8 cellular contexts compared by ENCODE assay signal in genomic region chrX:48521353-48522243, GRCh38. TPM values are rescaled to one million over a fixed set of nuclear protein-coding genes. Genes with fewer than 3 reads are reported as not detected.
DNase-seq lines count a peak whose midpoint lies in the region; ATAC-seq and TF ChIP-seq lines count a peak whose summit lies in the region.

EBP (plus strand) TSS chrX:48521808; CDS start chrX:48523772, 1,964 bp downstream.

- H3K9ac ChIP-seq in mucosa of stomach (ENCODE audit: low read length): peak within 1 kb of the TSS; percentile 70

- H3K79me2 ChIP-seq in PC-9 (ENCODE audit: low read depth): 0 out of 2 replicates have a peak, but pooled peaks cover 8% of the 10 kb centered on the region

- no peaks in the 10 kb centered on the region for H4K20me1 ChIP-seq in PC-9 (ENCODE audit: insufficient read depth)

- H3K4me2 ChIP-seq in PC-9: peak within 1 kb of the TSS; percentile 68

- no peak within 1 kb of the TSS for H3K27ac ChIP-seq in PC-9

- H3K4me3 ChIP-seq in PC-9 (peak within 1 kb of the TSS; percentile 59), mucosa of stomach (ENCODE audit: low read length) (peak within 1 kb of the TSS; percentile 60)

- H2AFZ ChIP-seq in PC-9: no peak within 1 kb of the TSS

- intact Hi-C loops in PC-9 (cut with micrococcal nuclease; ENCODE audit: unreplicated experiment): loop anchor here (1.0 kb wide), 1 partner anchor 34 kb away; no protein-coding TSS in a partner anchor

- H3K36me3 ChIP-seq in PC-9 (ENCODE audit: low read depth) (no peaks in the 10 kb centered on the region), mucosa of stomach (ENCODE audit: control insufficient read depth, insufficient read depth, low read length) (no peaks in the 10 kb centered on the region)

- CTCF ChIA-PET in PC-9 (lab: Charles Lee): no interaction called here

- H3K9me2 ChIP-seq in PC-9 (ENCODE audit: insufficient read depth): no peaks in the 10 kb centered on the region

- H3F3A ChIP-seq in PC-9 (ENCODE audit: insufficient read depth, low read depth): no peaks in the 10 kb centered on the region

- H3K4me1 ChIP-seq in PC-9 (replicated peaks; ENCODE audit: insufficient read depth): no peaks in the 10 kb centered on the region
- H3K4me1 ChIP-seq in mucosa of stomach (ENCODE audit: control insufficient read depth, insufficient read depth, low read length): peaks cover 8% of the 10 kb centered on the region

- in situ Hi-C loops in KBM-7 (cut with MboI; ENCODE audit: low pct_unique_long_range_greater_than_20kb, low sequenced_read_pairs): no loop called here

- H3K9me3 ChIP-seq in PC-9 (ENCODE audit: insufficient read depth, low read depth) (no peaks in the 10 kb centered on the region), mucosa of stomach (ENCODE audit: control insufficient read depth, low read length) (no peaks in the 10 kb centered on the region)

- POLR2A ChIA-PET in PC-9 (lab: Charles Lee; ENCODE audit: unreplicated experiment): interaction anchor here (0.7 kb wide), 1 partner anchor 280 kb away, joined by 8 read pairs; no protein-coding TSS in a partner anchor

- DNase-seq in DMS153 (lab: John Stamatoyannopoulos, UW): peak; percentile 86
- DNase-seq in KBM-7: peak; percentile 99
- DNase-seq in PC-9: peak; percentile 77 to 84
- peak; percentile 92 for DNase-seq in activated T-cell treated with anti-CD3 and anti-CD28 coated beads for 48 hours (ENCODE audit: low read depth)
- DNase-seq in erythroblast (lab: John Stamatoyannopoulos, UW): peak; percentile 92 to 94
- DNase-seq in stimulated activated CD8-positive, alpha-beta memory T cell treated with anti-CD3 and anti-CD28 coated beads, Interleukin-4, amount 100 ng/mL, for 48 hours: peak; percentile 95

- H3K27me3 ChIP-seq in PC-9 (ENCODE audit: insufficient read depth, low read depth) (no peaks in the 10 kb centered on the region), mucosa of stomach (ENCODE audit: control insufficient read depth, insufficient read depth, low read length) (no peaks in the 10 kb centered on the region)

- ATAC-seq in GM21717 (IDR thresholded peaks at IDR 0.05; ENCODE audit: unreplicated experiment): peak; percentile 95

- peak; percentile 76 for TF ChIP-seq POLR2A in erythroblast (IDR thresholded peaks at IDR 0.05; ENCODE audit: low read length)

- TF ChIP-seq CTCF in PC-9 (conservative IDR thresholded peaks at IDR 0.05): no peak

- TSS peak; percentile 71 for BruUV-seq in PC-9 (replicated peaks; lab: Mats Ljungman, UMichigan)

RNA-seq across cellular contexts. Expression of gene EBP, which starts in this region (rescaled TPM):
- total RNA-seq in PC-9 (2021): 88.1 and 113 TPM in 2 replicates
